ENCODE assay signal across 12 cellular contexts in the genomic region with DNA sequence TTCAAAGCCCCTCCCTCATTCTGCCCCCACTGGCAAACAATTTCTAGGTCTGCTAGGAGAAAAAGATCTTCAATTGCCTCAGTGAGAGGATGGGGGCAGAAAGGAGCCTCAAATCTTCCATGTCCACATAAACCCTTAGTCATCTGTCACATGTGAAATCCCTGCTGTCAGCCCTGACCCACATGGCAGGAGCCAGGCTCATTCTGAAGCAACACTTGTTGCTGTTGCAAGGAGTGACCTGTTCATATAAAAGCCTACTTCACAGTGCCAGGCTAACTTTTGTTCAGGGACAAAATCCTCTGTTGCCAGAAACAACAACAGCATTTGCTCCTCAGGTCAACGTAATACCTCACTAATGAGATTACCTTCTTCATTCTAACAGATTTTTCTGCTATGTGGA.
DNase-seq lines count a peak whose midpoint lies in the region; TF ChIP-seq lines count a peak whose summit lies in the region.
"Had no signal": no experiment of that assay in that cellular context is flagged by ENCODE, and none has a peak within 500 bp of the region (broad histone marks: within the 10 kb centered on the region; RNA-seq: fewer than 3 reads in every experiment).

No MANE protein-coding gene starts in this region.

- no peak overlapping the region for H2AFZ ChIP-seq in mesenchymal stem cell (ENCODE audit: low read depth, low read length)

- no peaks in the 10 kb centered on the region for H3K4me1 ChIP-seq in mesenchymal stem cell (ENCODE audit: control insufficient read depth, insufficient read depth, low read depth, low read length)

- H3K4me2 ChIP-seq in mesenchymal stem cell (ENCODE audit: low read length, poor library complexity, severe bottlenecking) = no peak overlapping the region

- H3K27ac ChIP-seq in mesenchymal stem cell (ENCODE audit: low read length, poor library complexity, severe bottlenecking) = no peak overlapping the region
- H3K27ac ChIP-seq: C4-2B had no signal

- peak; percentile 49 for DNase-seq in CD1c-positive myeloid dendritic cell (ENCODE audit: extremely low spot score)
- peak; percentile 80 for DNase-seq in NCI-H82 (lab: John Stamatoyannopoulos, UW)
- peak; percentile 88 for DNase-seq in choroid plexus epithelial cell (ENCODE audit: low read depth)
- peak; percentile 76 for DNase-seq in mesenchymal stem cell
- DNase-seq in activated CD8-positive, alpha-beta memory T cell treated with anti-CD3 and anti-CD28 coated beads, Interleukin-2, amount 50 U/mL, for 48 hours = no peak
- DNase-seq in NCI-H2107 treated with DMSO at 0.1 percent for 48 hours (lab: John Stamatoyannopoulos, UW; ENCODE audit: unreplicated experiment) = no peak
- DNase-seq in activated CD4-positive, alpha-beta T cell treated with anti-CD3 and anti-CD28 coated beads, Interleukin-2, amount 50 U/mL, for 4 hours = no peak
- DNase-seq in NCI-H446 (lab: John Stamatoyannopoulos, UW) = no peak
- DNase-seq: activated B cell treated with CpG ODN at 0.5 μM for 24 hours, dermis blood vessel endothelial cell, NCI-H187 had no signal

- H2BK5ac ChIP-seq in mesenchymal stem cell (ENCODE audit: low read depth, low read length, poor library complexity, severe bottlenecking) = no peak overlapping the region

- TF ChIP-seq CTCF in choroid plexus epithelial cell (conservative IDR thresholded peaks at IDR 0.05; ENCODE audit: low read depth, low read length) = peak; percentile 35

- no peak overlapping the region for H3K4me3 ChIP-seq in choroid plexus epithelial cell (ENCODE audit: low read depth, low read length)
- H3K4me3 ChIP-seq in mesenchymal stem cell (ENCODE audit: insufficient read depth in 1 of 2, low read depth in 1 of 2, low read length in 2 of 2) = no peak overlapping the region

- H2BK12ac ChIP-seq in mesenchymal stem cell (ENCODE audit: low read length in 2 of 2) = no peak overlapping the region

- H2AK5ac ChIP-seq in mesenchymal stem cell (ENCODE audit: low read length, severe bottlenecking) = no peak overlapping the region

- H3K4ac ChIP-seq in mesenchymal stem cell (ENCODE audit: low read depth in 1 of 2, low read length in 2 of 2) = no peak overlapping the region

- no peak overlapping the region for H3K18ac ChIP-seq in mesenchymal stem cell (ENCODE audit: low read depth in 1 of 2, low read length in 2 of 2)

- no peaks in the 10 kb centered on the region for H3K9me3 ChIP-seq in mesenchymal stem cell (ENCODE audit: control insufficient read depth, low read length)

- no peaks in the 10 kb centered on the region for H3K27me3 ChIP-seq in mesenchymal stem cell (ENCODE audit: control insufficient read depth in 1 of 2, insufficient read depth in 1 of 2, low read length in 2 of 2)

- no peak overlapping the region for H4K91ac ChIP-seq in mesenchymal stem cell (ENCODE audit: low read length)

- H2BK15ac ChIP-seq in mesenchymal stem cell (ENCODE audit: low read depth, poor library complexity, severe bottlenecking) = no peak overlapping the region

- no peaks in the 10 kb centered on the region for H3K36me3 ChIP-seq in mesenchymal stem cell (ENCODE audit: control insufficient read depth in 1 of 2, insufficient read depth in 2 of 2, low read depth in 1 of 2, low read length in 2 of 2)

- H3K9ac ChIP-seq in mesenchymal stem cell (ENCODE audit: low read length) = no peak overlapping the region

- no CpG with 5 or more reads among the region's 1 CpG for WGBS in mesenchymal stem cell

- no peak overlapping the region for H4K8ac ChIP-seq in mesenchymal stem cell (ENCODE audit: low read length)

- H3K79me1 ChIP-seq in mesenchymal stem cell (replicated peaks; ENCODE audit: low read length, poor library complexity, severe bottlenecking) = no peaks in the 10 kb centered on the region

- no peak overlapping the region for H2BK120ac ChIP-seq in mesenchymal stem cell (ENCODE audit: low read depth, low read length)

- H3K23ac ChIP-seq in mesenchymal stem cell (ENCODE audit: low read length in 2 of 2) = no peak overlapping the region

- no peak overlapping the region for H3K14ac ChIP-seq in mesenchymal stem cell (ENCODE audit: low read length in 2 of 2)

Comparison
In these comparisons a context has a peak if more than half of its experiments do, and no peak if none do; other contexts are left out.
1. DNase-seq: peak in CD1c-positive myeloid dendritic cell (single experiment), NCI-H82 (single experiment), choroid plexus epithelial cell (single experiment) and mesenchymal stem cell (single experiment); none in activated CD8-positive, alpha-beta memory T cell treated with anti-CD3 and anti-CD28 coated beads, Interleukin-2, amount 50 U/mL, for 48 hours (single experiment), NCI-H2107 treated with DMSO at 0.1 percent for 48 hours (single experiment), activated CD4-positive, alpha-beta T cell treated with anti-CD3 and anti-CD28 coated beads, Interleukin-2, amount 50 U/mL, for 4 hours (0 of 2) and NCI-H446 (0 of 2).